In genomic region chr14:89028462-89029134, GRCh38 we compare ENCODE assay signal across 25 cellular contexts.
DNase-seq lines count a peak whose midpoint lies in the region; ATAC-seq and TF ChIP-seq lines count a peak whose summit lies in the region.
"Had no signal": no experiment of that assay in that cellular context is flagged by ENCODE, and none has a peak within 500 bp of the region (broad histone marks: within the 10 kb centered on the region; RNA-seq: fewer than 3 reads in every experiment).

No MANE protein-coding gene starts in this region.

- H2AFZ ChIP-seq in GM23338: no peak overlapping the region

- no peaks in the 10 kb centered on the region; the same call in 1 of the 2 replicates for H4K20me1 ChIP-seq in GM23338 (replicated peaks; ENCODE audit: insufficient read depth)

- H3K79me2 ChIP-seq in GM23338 (replicated peaks; ENCODE audit: insufficient read depth): no peaks in the 10 kb centered on the region

- H3K9me2 ChIP-seq in GM23338 (ENCODE audit: insufficient read depth): no peaks in the 10 kb centered on the region

- DNase-seq in CD4-positive, CD25-positive, alpha-beta regulatory T cell: no peak
- DNase-seq in GM23338 (ENCODE audit: low spot score) (no peak), endothelial cell (ENCODE audit: low spot score) (no peak), HUDEP-2 (lab: John Stamatoyannopoulos, UW; ENCODE audit: unreplicated experiment in 76 of 76) (no peak), NCI-H2081 treated with DMSO at 0.1 percent for 48 hours (lab: John Stamatoyannopoulos, UW) (no peak), islet precursor cell (no peak), ecto neural progenitor cell (ENCODE audit: low spot score) (no peak)
- no peak for DNase-seq in natural killer cell treated with Interleukin-12 subunit alpha and Interleukin-12 subunit beta and Interleukin-15 and Interleukin-18, amount 100 ng/mL, for 72 hours (ENCODE audit: low spot score)
- DNase-seq: ACHN; activated CD4-positive, alpha-beta T cell treated with anti-CD3 and anti-CD28 coated beads for 4 hours; activated CD8-positive, alpha-beta memory T cell treated with anti-CD3 and anti-CD28 coated beads, Interleukin-2, amount 10 ng/mL, durations not matched to agents 7 days and 5 days; activated T-cell treated with anti-CD3 and anti-CD28 coated beads, Interleukin-2, amount 50 U/mL, for 4 hours; BE2C; HCEC 1CT; hippocampal formation; left cardiac atrium; NCI-H1048; NCI-H1694 treated with DMSO at 0.1 percent for 48 hours; NCI-H446 treated with DMSO at 0.1 percent for 48 hours; SHP77 treated with DMSO at 0.1 percent for 48 hours; T-helper 9 cell had no signal

- H3K36me3 ChIP-seq in CD4-positive, CD25-positive, alpha-beta regulatory T cell (ENCODE audit: control insufficient read depth, insufficient read depth, low read length): no peaks in the 10 kb centered on the region
- H3K36me3 ChIP-seq in GM23338 (ENCODE audit: insufficient read depth): no peaks in the 10 kb centered on the region
- H3K36me3 ChIP-seq: adrenal gland, BE2C, upper lobe of left lung had no signal

- no peak overlapping the region for H3K27ac Mint-ChIP-seq in CD4-positive, CD25-positive, alpha-beta regulatory T cell
- H3K27ac Mint-ChIP-seq in GM23338 (no peak overlapping the region), endothelial cell (ENCODE audit: unreplicated experiment) (no peak overlapping the region)
- no peak overlapping the region for H3K27ac Mint-ChIP-seq in natural killer cell treated with Interleukin-12 subunit alpha and Interleukin-12 subunit beta and Interleukin-15 and Interleukin-18, amount 100 ng/mL, for 72 hours
- H3K27ac Mint-ChIP-seq: activated CD8-positive, alpha-beta memory T cell treated with anti-CD3 and anti-CD28 coated beads, Interleukin-2, amount 10 ng/mL, durations not matched to agents 7 days and 5 days; stimulated activated memory B cell treated with anti-CD40 and anti-IgM and Interleukin-4, amounts not matched to agents 10 μg/mL and 1 μg/mL and 100 μg/mL, for 72 hours had no signal

- no peak overlapping the region for H3K27ac ChIP-seq in CD4-positive, CD25-positive, alpha-beta regulatory T cell (ENCODE audit: insufficient read depth, low read length, poor library complexity, severe bottlenecking)
- H3K27ac ChIP-seq in GM23338 (ENCODE audit: low read depth): no peak overlapping the region
- H3K27ac ChIP-seq: adrenal gland, upper lobe of left lung had no signal

- no peak overlapping the region for H3K4me3 ChIP-seq in CD4-positive, CD25-positive, alpha-beta regulatory T cell (ENCODE audit: low read depth, low read length)
- no peak overlapping the region; the same call in 1 of the 2 replicates for H3K4me3 ChIP-seq in GM23338
- H3K4me3 ChIP-seq: K562 had no signal

- no peaks in the 10 kb centered on the region for H3K36me3 Mint-ChIP-seq in CD4-positive, CD25-positive, alpha-beta regulatory T cell
- H3K36me3 Mint-ChIP-seq in GM23338 (ENCODE audit: low read depth): no peaks in the 10 kb centered on the region
- no peaks in the 10 kb centered on the region for H3K36me3 Mint-ChIP-seq in endothelial cell (ENCODE audit: low read depth, unreplicated experiment)
- no peaks in the 10 kb centered on the region for H3K36me3 Mint-ChIP-seq in natural killer cell treated with Interleukin-12 subunit alpha and Interleukin-12 subunit beta and Interleukin-15 and Interleukin-18, amount 100 ng/mL, for 72 hours
- H3K36me3 Mint-ChIP-seq: activated CD8-positive, alpha-beta memory T cell treated with anti-CD3 and anti-CD28 coated beads, Interleukin-2, amount 10 ng/mL, durations not matched to agents 7 days and 5 days; stimulated activated memory B cell treated with anti-CD40 and anti-IgM and Interleukin-4, amounts not matched to agents 10 μg/mL and 1 μg/mL and 100 μg/mL, for 72 hours had no signal

- no peak for TF ChIP-seq CTCF in GM23338 (conservative IDR thresholded peaks at IDR 0.05; ENCODE audit: low read depth in 2 of 2)
- TF ChIP-seq CTCF in endothelial cell (IDR thresholded peaks at IDR 0.05; ENCODE audit: unreplicated experiment): no peak

- peaks cover 0 to 5% of the 10 kb centered on the region in 2 experiments for H3K9me3 ChIP-seq in CD4-positive, CD25-positive, alpha-beta regulatory T cell (ENCODE audit: control insufficient read depth in 2 of 2, low read length in 2 of 2)
- H3K9me3 ChIP-seq: adrenal gland, upper lobe of left lung had no signal

- ATAC-seq in CD4-positive, CD25-positive, alpha-beta regulatory T cell (ENCODE audit: low read depth in 2 of 2): no peak
- ATAC-seq in GM23338: no peak
- ATAC-seq in natural killer cell treated with Interleukin-12 subunit alpha and Interleukin-12 subunit beta and Interleukin-15 and Interleukin-18, amount 100 ng/mL, for 72 hours: no peak
- ATAC-seq: K562 had no signal

- H3K27me3 ChIP-seq in CD4-positive, CD25-positive, alpha-beta regulatory T cell (ENCODE audit: control insufficient read depth, insufficient read depth, low read length): peaks cover 36% of the 10 kb centered on the region
- peaks cover 54% of the 10 kb centered on the region for H3K27me3 ChIP-seq in GM23338 (ENCODE audit: insufficient read depth)
- H3K27me3 ChIP-seq: adrenal gland, BE2C had no signal

- peak overlapping the region in 3 of 4 donors; percentile 19 to 52 (median 41) for H3K4me3 Mint-ChIP-seq in CD4-positive, CD25-positive, alpha-beta regulatory T cell
- H3K4me3 Mint-ChIP-seq in GM23338 (peak overlapping the region; percentile 79; the same call in 2 of the 3 replicates), endothelial cell (ENCODE audit: unreplicated experiment) (peak overlapping the region; percentile 86)
- H3K4me3 Mint-ChIP-seq in natural killer cell treated with Interleukin-12 subunit alpha and Interleukin-12 subunit beta and Interleukin-15 and Interleukin-18, amount 100 ng/mL, for 72 hours: peak overlapping the region; percentile 54

- H3K4me2 ChIP-seq in GM23338: no peak overlapping the region

- H3K4me1 ChIP-seq in CD4-positive, CD25-positive, alpha-beta regulatory T cell (ENCODE audit: control insufficient read depth, insufficient read depth, low read length, poor library complexity, severe bottlenecking): peaks cover 13% of the 10 kb centered on the region
- H3K4me1 ChIP-seq in GM23338 (ENCODE audit: insufficient read depth): peaks cover 9% of the 10 kb centered on the region
- H3K4me1 ChIP-seq: BE2C had no signal

- H3F3A ChIP-seq in GM23338 (replicated peaks; ENCODE audit: low read depth): no peaks in the 10 kb centered on the region

- peaks cover 0 to 5% (median 0%) of the 10 kb centered on the region in 7 donors for H3K9me3 Mint-ChIP-seq in CD4-positive, CD25-positive, alpha-beta regulatory T cell
- H3K9me3 Mint-ChIP-seq in GM23338 (no peaks in the 10 kb centered on the region), endothelial cell (ENCODE audit: unreplicated experiment) (no peaks in the 10 kb centered on the region)
- H3K9me3 Mint-ChIP-seq in natural killer cell treated with Interleukin-12 subunit alpha and Interleukin-12 subunit beta and Interleukin-15 and Interleukin-18, amount 100 ng/mL, for 72 hours: no peaks in the 10 kb centered on the region
- H3K9me3 Mint-ChIP-seq: activated T-cell treated with anti-CD3 and anti-CD28 coated beads, Interleukin-2, amount 50 U/mL, for 4 hours; stimulated activated memory B cell treated with anti-CD40 and anti-IgM and Interleukin-4, amounts not matched to agents 10 μg/mL and 1 μg/mL and 100 μg/mL, for 72 hours had no signal

- H3K4me1 Mint-ChIP-seq in CD4-positive, CD25-positive, alpha-beta regulatory T cell: peaks cover 0 to 8% (median under 1%) of the 10 kb centered on the region in 4 donors
- no peaks in the 10 kb centered on the region for H3K4me1 Mint-ChIP-seq in GM23338
- H3K4me1 Mint-ChIP-seq in endothelial cell (ENCODE audit: unreplicated experiment): no peaks in the 10 kb centered on the region
- H3K4me1 Mint-ChIP-seq in natural killer cell treated with Interleukin-12 subunit alpha and Interleukin-12 subunit beta and Interleukin-15 and Interleukin-18, amount 100 ng/mL, for 72 hours (ENCODE audit: low read depth in 2 of 2): no peaks in the 10 kb centered on the region
- H3K4me1 Mint-ChIP-seq: stimulated activated memory B cell treated with anti-CD40 and anti-IgM and Interleukin-4, amounts not matched to agents 10 μg/mL and 1 μg/mL and 100 μg/mL, for 72 hours had no signal

- H3K27me3 Mint-ChIP-seq in CD4-positive, CD25-positive, alpha-beta regulatory T cell: peaks cover 52% of the 10 kb centered on the region
- H3K27me3 Mint-ChIP-seq in GM23338 (ENCODE audit: insufficient read depth, low read depth, poor library complexity) (peaks cover 27% of the 10 kb centered on the region), endothelial cell (ENCODE audit: unreplicated experiment) (peaks cover 9% of the 10 kb centered on the region)
- peaks cover 41 to 55% of the 10 kb centered on the region in 2 donors for H3K27me3 Mint-ChIP-seq in natural killer cell treated with Interleukin-12 subunit alpha and Interleukin-12 subunit beta and Interleukin-15 and Interleukin-18, amount 100 ng/mL, for 72 hours

TF ChIP-seq in GM23338, 12 proteins besides CTCF, POLR2A, EP300 and RAD21:
- TF ChIP-seq ZNF114 (CRISPR knock-in tag; IDR thresholded peaks at IDR 0.05): no peak
- no peak for TF ChIP-seq REST (IDR thresholded peaks at IDR 0.05; ENCODE audit: unreplicated experiment)
- no peak for TF ChIP-seq NANOG (IDR thresholded peaks at IDR 0.05; ENCODE audit: borderline replicate concordance)
TF ChIP-seq in GM23338: peak in this region for 0.
